7 cellular contexts compared by ENCODE assay signal in genomic region chr17:74924250-74924948, GRCh38. TPM values are rescaled to one million over a fixed set of nuclear protein-coding genes. Genes with fewer than 3 reads are reported as not detected.
DNase-seq lines count a peak whose midpoint lies in the region; ATAC-seq and TF ChIP-seq lines count a peak whose summit lies in the region.

TSS of gene OTOP2 (plus strand) at chr17:74924273. CDS start at chr17:74924633, 360 bp downstream.

- H3K27me3 ChIP-seq in HUES48 (ENCODE audit: control insufficient read depth, insufficient read depth, low read length) (peaks cover 78% of the 10 kb centered on the region), RWPE2 (ENCODE audit: insufficient read depth, poor library complexity, severe bottlenecking) (peaks cover 25% of the 10 kb centered on the region), sigmoid colon (peaks cover 36 to 92% (median 66%) of the 10 kb centered on the region in 3 donors)

- H3K27ac ChIP-seq in HUES48 (ENCODE audit: low read depth, low read length), result no peak within 1 kb of the TSS
- no peak within 1 kb of the TSS for H3K27ac ChIP-seq in RWPE2 (ENCODE audit: poor library complexity, severe bottlenecking)
- H3K27ac ChIP-seq in sigmoid colon, result no peak within 1 kb of the TSS

- H3K4me3 ChIP-seq in HUES48 (ENCODE audit: low read depth, low read length) (peak within 1 kb of the TSS; percentile 59), RWPE2 (ENCODE audit: severe bottlenecking) (peak within 1 kb of the TSS; percentile 38), sigmoid colon (peak within 1 kb of the TSS; percentile 8 to 38 (median 30))

- TF ChIP-seq CTCF in RWPE2 (IDR thresholded peaks at IDR 0.05; ENCODE audit: poor library complexity, severe bottlenecking), result no peak
- TF ChIP-seq CTCF in sigmoid colon (IDR thresholded peaks at IDR 0.05), result no peak

- H3K9me3 ChIP-seq in HUES48 (ENCODE audit: control insufficient read depth, insufficient read depth, low read length), result no peaks in the 10 kb centered on the region
- H3K9me3 ChIP-seq in RWPE2 (ENCODE audit: severe bottlenecking), result no peaks in the 10 kb centered on the region
- no peaks in the 10 kb centered on the region for H3K9me3 ChIP-seq in sigmoid colon

- intact Hi-C loops in cardiac septum (cut with DNase I), result no loop called here
- intact Hi-C loops in sigmoid colon (cut with DNase I), result no loop called here

- H3K4me1 ChIP-seq in HUES48 (ENCODE audit: control insufficient read depth, insufficient read depth, low read length) (peaks cover 6% of the 10 kb centered on the region; the same call in 1 of the 2 replicates), RWPE2 (ENCODE audit: insufficient read depth, poor library complexity, severe bottlenecking) (peaks cover 3% of the 10 kb centered on the region), sigmoid colon (peaks cover 0 to 26% (median 22%) of the 10 kb centered on the region in 4 donors)

- no peaks in the 10 kb centered on the region for H3K36me3 ChIP-seq in HUES48 (ENCODE audit: control insufficient read depth, insufficient read depth, low read length)
- H3K36me3 ChIP-seq in RWPE2 (ENCODE audit: low read depth), result no peaks in the 10 kb centered on the region
- no peaks in the 10 kb centered on the region for H3K36me3 ChIP-seq in sigmoid colon

- no peak for ATAC-seq in RWPE2 (ENCODE audit: low read depth)

- DNase-seq in RWPE2 (ENCODE audit: low spot score), result peak; percentile 49
- peak; percentile 80 for DNase-seq in cardiac septum (ENCODE audit: low spot score)
- DNase-seq in sigmoid colon, result no peak
- no peak for DNase-seq in ecto neural progenitor cell (ENCODE audit: low spot score)
- no peak for DNase-seq in hepatic stellate cell (ENCODE audit: low spot score)
- DNase-seq in DMS114 treated with DMSO at 0.1 percent for 48 hours (lab: John Stamatoyannopoulos, UW; ENCODE audit: unreplicated experiment), result no peak

- TF ChIP-seq POLR2A in sigmoid colon (IDR thresholded peaks at IDR 0.05), result no peak

- WGBS in sigmoid colon, 2 donors, result 3 to 10% methylated on average over 54 of the region's 54 CpGs

- no peak for TF ChIP-seq EP300 in sigmoid colon (IDR thresholded peaks at IDR 0.05)

- H3K9ac ChIP-seq in HUES48 (ENCODE audit: low read depth, low read length), result no peak within 1 kb of the TSS

RNA-seq across cellular contexts. Expression of gene OTOP2, which starts in this region (rescaled TPM):
- total RNA-seq in cardiac septum (not detected), sigmoid colon (under 1 TPM in 2 of 4 donors, not detected in 2; 0.36 to 0.55 TPM)
- 10 to 100 TPM in 1 of 3 donors, 1 to 10 TPM in 2; 4.8 to 21.0 (median 9.5) TPM for polyA plus RNA-seq in sigmoid colon

Comparison
In these comparisons a context has a peak if more than half of its experiments do, and no peak if none do; other contexts are left out.
1. Peak in DNase-seq in cardiac septum; RNA of the gene not detected or under 1 TPM.